12 cellular contexts compared by ENCODE assay signal in the genomic region with DNA sequence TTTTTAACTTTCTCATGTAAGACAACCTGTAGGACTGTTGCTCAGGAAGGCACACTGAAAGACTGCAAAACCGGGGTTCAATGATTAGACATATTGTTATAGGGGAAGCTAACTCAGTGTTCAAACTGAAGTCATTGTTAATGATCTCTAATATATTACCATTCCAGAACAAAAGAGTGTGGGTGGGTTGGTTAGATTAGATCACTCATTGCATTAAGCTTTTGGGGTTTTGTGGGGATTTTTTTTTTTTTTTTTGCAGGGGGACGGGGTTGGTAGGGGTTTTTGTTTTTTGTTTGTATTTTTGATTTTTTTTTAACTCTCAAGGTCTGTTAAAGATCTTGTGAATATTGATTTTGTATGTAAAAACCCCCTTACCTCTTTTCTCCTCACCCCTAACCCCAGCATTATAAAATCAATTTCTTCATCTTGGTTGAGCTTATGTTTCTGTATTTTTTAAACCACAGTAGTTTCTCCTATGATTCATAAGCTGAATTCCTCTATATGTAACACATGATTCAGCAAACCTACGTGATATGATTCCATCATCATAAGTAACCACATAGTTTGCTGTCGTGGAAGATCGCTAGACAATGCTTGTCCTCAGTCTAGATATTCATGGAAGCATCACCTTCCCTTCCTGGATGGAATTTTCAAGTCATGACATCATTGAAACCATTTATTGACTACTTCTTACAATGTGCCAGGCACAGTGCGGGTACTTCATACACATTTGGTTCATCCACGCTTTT.
DNase-seq lines count a peak whose midpoint lies in the region; ATAC-seq and TF ChIP-seq lines count a peak whose summit lies in the region.
"Had no signal": no experiment of that assay in that cellular context is flagged by ENCODE, and none has a peak within 500 bp of the region (broad histone marks: within the 10 kb centered on the region; RNA-seq: fewer than 3 reads in every experiment).

No MANE protein-coding gene starts in this region.

- H3K9me3 Mint-ChIP-seq in activated T-cell treated with anti-CD3 and anti-CD28 coated beads, Interleukin-2, amount 50 U/mL, for 24 hours: no peaks in the 10 kb centered on the region
- no peaks in the 10 kb centered on the region for H3K9me3 Mint-ChIP-seq in stimulated activated effector memory CD8-positive, alpha-beta T cell treated with anti-CD3 and anti-CD28 coated beads, Interleukin-12 subunit alpha, Interleukin-12 subunit beta, amount 100 ng/mL, for 72 hours

- no peak for TF ChIP-seq POLR2A in upper lobe of left lung (IDR thresholded peaks at IDR 0.05)

- H3K27me3 Mint-ChIP-seq in activated T-cell treated with anti-CD3 and anti-CD28 coated beads, Interleukin-2, amount 50 U/mL, for 24 hours: peaks cover 55% of the 10 kb centered on the region

- no peaks in the 10 kb centered on the region for H3K27me3 ChIP-seq in upper lobe of left lung
- H3K27me3 ChIP-seq: BLaER1 treated with 17β-estradiol and CSF1 and Interleukin-3, amounts not matched to agents 10 nM and 100 nM had no signal

- no peak overlapping the region for H3K27ac ChIP-seq in upper lobe of left lung
- H3K27ac ChIP-seq: BLaER1 treated with 17β-estradiol and CSF1 and Interleukin-3, amounts not matched to agents 10 nM and 100 nM; SK-N-MC had no signal

- no peaks in the 10 kb centered on the region for H3K36me3 Mint-ChIP-seq in activated T-cell treated with anti-CD3 and anti-CD28 coated beads, Interleukin-2, amount 50 U/mL, for 24 hours (ENCODE audit: low read depth)
- H3K36me3 Mint-ChIP-seq in stimulated activated effector memory CD8-positive, alpha-beta T cell treated with anti-CD3 and anti-CD28 coated beads, Interleukin-12 subunit alpha, Interleukin-12 subunit beta, amount 100 ng/mL, for 72 hours: no peaks in the 10 kb centered on the region

- TF ChIP-seq EP300 in upper lobe of left lung (IDR thresholded peaks at IDR 0.05): no peak

- H3K36me3 ChIP-seq in upper lobe of left lung: no peaks in the 10 kb centered on the region
- H3K36me3 ChIP-seq: BLaER1 treated with 17β-estradiol and CSF1 and Interleukin-3, amounts not matched to agents 10 nM and 100 nM had no signal

- H3K9me3 ChIP-seq in upper lobe of left lung: no peaks in the 10 kb centered on the region
- H3K9me3 ChIP-seq: BLaER1 treated with 17β-estradiol and CSF1 and Interleukin-3, amounts not matched to agents 10 nM and 100 nM had no signal

- H3K4me1 ChIP-seq in upper lobe of left lung: peaks cover 0 to 8% (median 0%) of the 10 kb centered on the region in 4 donors

- peaks cover 28% of the 10 kb centered on the region for H3K4me1 Mint-ChIP-seq in activated T-cell treated with anti-CD3 and anti-CD28 coated beads, Interleukin-2, amount 50 U/mL, for 24 hours (ENCODE audit: low read depth)
- H3K4me1 Mint-ChIP-seq in stimulated activated effector memory CD8-positive, alpha-beta T cell treated with anti-CD3 and anti-CD28 coated beads, Interleukin-12 subunit alpha, Interleukin-12 subunit beta, amount 100 ng/mL, for 72 hours: peaks cover 10% of the 10 kb centered on the region

- DNase-seq in activated T-cell treated with anti-CD3 and anti-CD28 coated beads, Interleukin-2, amount 50 U/mL, for 24 hours: no peak
- no peak for DNase-seq in activated T-cell treated with anti-CD3 and anti-CD28 coated beads for 4 hours
- DNase-seq in astrocyte of the hippocampus (ENCODE audit: low read depth, low spot score): peak; percentile 42
- DNase-seq in stimulated activated effector memory CD8-positive, alpha-beta T cell treated with anti-CD3 and anti-CD28 coated beads, Interleukin-12 subunit alpha, Interleukin-12 subunit beta, amount 100 ng/mL, for 72 hours (ENCODE audit: low spot score in 2 of 2): no peak
- DNase-seq in upper lobe of left lung: no peak
- no peak for DNase-seq in activated CD4-positive, alpha-beta T cell treated with anti-CD3 and anti-CD28 coated beads for 1 hour
- DNase-seq: activated effector memory CD4-positive, alpha-beta T cell treated with Interleukin-2 at 50 U/mL for 16 hours; Karpas-422 had no signal

- 79 to 83% methylated on average over 7 of the region's 7 CpGs for WGBS in upper lobe of left lung, 2 donors

- no peak for TF ChIP-seq CTCF in upper lobe of left lung (IDR thresholded peaks at IDR 0.05)

- H3K27ac Mint-ChIP-seq in activated T-cell treated with anti-CD3 and anti-CD28 coated beads, Interleukin-2, amount 50 U/mL, for 24 hours: peak overlapping the region; percentile 60
- H3K27ac Mint-ChIP-seq in stimulated activated effector memory CD8-positive, alpha-beta T cell treated with anti-CD3 and anti-CD28 coated beads, Interleukin-12 subunit alpha, Interleukin-12 subunit beta, amount 100 ng/mL, for 72 hours: no peak overlapping the region

- H3K4me3 ChIP-seq in upper lobe of left lung: no peak overlapping the region
- H3K4me3 ChIP-seq: BLaER1 treated with 17β-estradiol and CSF1 and Interleukin-3, amounts not matched to agents 10 nM and 100 nM; SK-N-MC had no signal

- H3K4me3 Mint-ChIP-seq in activated T-cell treated with anti-CD3 and anti-CD28 coated beads, Interleukin-2, amount 50 U/mL, for 24 hours: no peak overlapping the region
- H3K4me3 Mint-ChIP-seq in stimulated activated effector memory CD8-positive, alpha-beta T cell treated with anti-CD3 and anti-CD28 coated beads, Interleukin-12 subunit alpha, Interleukin-12 subunit beta, amount 100 ng/mL, for 72 hours: no peak overlapping the region

- peak; percentile 56 for ATAC-seq in HG03196 (IDR thresholded peaks at IDR 0.05; ENCODE audit: unreplicated experiment)
- peak; percentile 95 for ATAC-seq in stimulated activated effector memory CD8-positive, alpha-beta T cell treated with anti-CD3 and anti-CD28 coated beads, Interleukin-12 subunit alpha, Interleukin-12 subunit beta, amount 100 ng/mL, for 72 hours
- no peak for ATAC-seq in upper lobe of left lung (ENCODE audit: low FRiP score in 2 of 2)
- ATAC-seq in HG03135 (IDR thresholded peaks at IDR 0.05; ENCODE audit: unreplicated experiment): no peak

Comparison
In these comparisons a context has a peak if more than half of its experiments do, and no peak if none do; other contexts are left out.
1. ATAC-seq: peak in HG03196 (single experiment) and stimulated activated effector memory CD8-positive, alpha-beta T cell treated with anti-CD3 and anti-CD28 coated beads, Interleukin-12 subunit alpha, Interleukin-12 subunit beta, amount 100 ng/mL, for 72 hours (single experiment); none in upper lobe of left lung (0 of 2) and HG03135 (single experiment).